In genomic region chr5:128869970-128870747, GRCh38 we compare ENCODE assay signal across 1 cellular context.
TF ChIP-seq lines count a peak whose summit lies in the region.

No MANE protein-coding gene starts in this region.

TF ChIP-seq in SK-N-SH treated with all-trans-retinoic acid at 6 μM for 48 hours, 23 proteins besides CTCF, POLR2A, EP300 and RAD21 (continued from another document):
- no peak for TF ChIP-seq ZC3H10 (CRISPR knock-in tag; IDR thresholded peaks at IDR 0.05)
